ENCODE assay signal across 9 cellular contexts in the genomic region with DNA sequence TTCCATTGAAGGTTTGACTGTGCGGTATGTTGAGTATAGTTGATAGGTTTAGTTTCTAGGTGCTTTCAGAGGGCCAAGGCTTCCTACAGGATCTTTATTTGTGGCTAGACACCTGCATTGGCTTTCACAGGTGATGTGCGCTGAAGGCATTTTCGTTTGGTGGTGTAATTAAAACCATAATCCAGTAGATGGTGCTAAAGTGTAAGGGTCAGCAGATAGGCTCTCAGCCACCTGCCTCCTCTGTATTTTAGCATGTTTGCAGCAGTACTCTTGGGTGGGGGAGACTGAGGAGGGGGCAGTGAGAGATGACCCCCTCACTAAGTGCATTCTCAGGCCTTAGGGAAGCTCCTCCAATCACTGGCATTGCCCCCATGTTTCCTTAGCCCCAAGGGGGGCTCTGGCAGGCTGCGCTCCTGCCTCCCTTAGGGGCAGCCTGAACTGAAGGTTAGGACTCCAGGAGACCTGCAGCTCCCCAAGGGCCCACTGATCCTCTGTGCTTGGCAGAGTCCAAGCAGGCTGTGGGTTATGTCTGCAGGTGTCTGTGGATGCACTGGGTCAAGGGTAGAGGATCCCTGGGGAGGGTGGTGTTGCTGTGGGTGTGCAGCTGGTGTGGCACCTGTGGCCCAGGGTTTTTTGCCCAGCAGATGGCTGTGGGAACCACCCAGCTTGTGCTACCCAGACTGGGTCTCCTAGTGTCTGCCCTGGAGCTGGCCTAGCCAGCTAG. TPM values are rescaled to one million over a fixed set of nuclear protein-coding genes. Genes with fewer than 3 reads are reported as not detected.
DNase-seq lines count a peak whose midpoint lies in the region; ATAC-seq, FAIRE-seq and TF ChIP-seq lines count a peak whose summit lies in the region.
"Had no signal": no experiment of that assay in that cellular context is flagged by ENCODE, and none has a peak within 500 bp of the region (broad histone marks: within the 10 kb centered on the region; RNA-seq: fewer than 3 reads in every experiment).

No MANE protein-coding gene starts in this region.

- POLR2A ChIA-PET in Panc1 (lab: Charles Lee): interaction anchor here (0.6 kb wide), 1 partner anchor 68 kb away, joined by 3 read pairs; a partner anchor contains a TSS

- H3K27me3 Mint-ChIP-seq in activated naive CD4-positive, alpha-beta T cell treated with anti-CD3 and anti-CD28 coated beads for 36 hours (ENCODE audit: low read depth): peaks cover 32% of the 10 kb centered on the region

- peaks cover 6% of the 10 kb centered on the region for H3K9me3 Mint-ChIP-seq in activated naive CD4-positive, alpha-beta T cell treated with anti-CD3 and anti-CD28 coated beads for 36 hours

- TF ChIP-seq POLR2A in H54 (IDR thresholded peaks at IDR 0.05; ENCODE audit: low read depth, low read length): no peak
- TF ChIP-seq POLR2A in sigmoid colon (IDR thresholded peaks at IDR 0.05): no peak

- H3K27ac ChIP-seq in Panc1 (ENCODE audit: low read length): no peak overlapping the region
- no peak overlapping the region for H3K27ac ChIP-seq in sigmoid colon

- in situ Hi-C loops in Panc1 (cut with HindIII; ENCODE audit: low pct_unique_long_range_greater_than_20kb, low sequenced_read_pairs): no loop called here

- CTCF ChIA-PET in Panc1 (lab: Charles Lee): interaction anchor here (0.7 kb wide), 1 partner anchor 91 kb away, joined by 3 read pairs; no protein-coding TSS in a partner anchor
- CTCF ChIA-PET in activated naive CD4-positive, alpha-beta T cell treated with anti-CD3 and anti-CD28 coated beads for 36 hours (lab: Charles Lee): interaction anchor here (0.6 to 1.4 kb wide), 7 partner anchors 38 to 657 kb away, joined by 3 to 6 read pairs (median 3); no protein-coding TSS in a partner anchor

- DNase-seq in AG10803 (ENCODE audit: low read depth) (no peak), H54 (ENCODE audit: insufficient read length, low spot score) (peak; percentile 64), Panc1 (ENCODE audit: low read depth, low spot score) (peak; percentile 10), fibroblast of villous mesenchyme (ENCODE audit: low read depth) (peak; percentile 47), NCI-H146 treated with DMSO at 0.1 percent for 48 hours (lab: John Stamatoyannopoulos, UW; ENCODE audit: unreplicated experiment) (no peak), sigmoid colon (no peak)
- no peak for DNase-seq in activated naive CD4-positive, alpha-beta T cell treated with anti-CD3 and anti-CD28 coated beads for 36 hours

- H3K27ac Mint-ChIP-seq in activated naive CD4-positive, alpha-beta T cell treated with anti-CD3 and anti-CD28 coated beads for 36 hours: no peak overlapping the region

- H3K4me3 Mint-ChIP-seq in activated naive CD4-positive, alpha-beta T cell treated with anti-CD3 and anti-CD28 coated beads for 36 hours: no peak overlapping the region

- H3K4me1 ChIP-seq in Panc1 (ENCODE audit: control insufficient read depth, insufficient read depth, low read length): no peaks in the 10 kb centered on the region
- H3K4me1 ChIP-seq in sigmoid colon: no peaks in the 10 kb centered on the region

- BruUV-seq in Panc1 (replicated peaks; lab: Mats Ljungman, UMichigan): no TSS peak

- no peaks in the 10 kb centered on the region for H3K27me3 ChIP-seq in Panc1 (ENCODE audit: control insufficient read depth, insufficient read depth, low read length)
- H3K27me3 ChIP-seq in sigmoid colon: no peaks in the 10 kb centered on the region

- no peaks in the 10 kb centered on the region for H3K36me3 ChIP-seq in Panc1 (ENCODE audit: control insufficient read depth, insufficient read depth, low read length)
- no peaks in the 10 kb centered on the region for H3K36me3 ChIP-seq in sigmoid colon

- 73 to 74% methylated on average over 4 of the region's 4 CpGs for WGBS in sigmoid colon, 2 donors

- peak; percentile 81 for ATAC-seq in Panc1
- no peak for ATAC-seq in HG02884 (IDR thresholded peaks at IDR 0.05; ENCODE audit: unreplicated experiment)

- intact Hi-C loops in Panc1 (cut with micrococcal nuclease; ENCODE audit: unreplicated experiment): loop anchor here (5.0 kb wide), 1 partner anchor 1051 kb away; no protein-coding TSS in a partner anchor
- intact Hi-C loops in activated naive CD4-positive, alpha-beta T cell treated with anti-CD3 and anti-CD28 coated beads for 36 hours (cut with micrococcal nuclease): loop anchor here (1.0 to 10.0 kb wide), 5 partner anchors 90 to 1054 kb away; a partner anchor contains a TSS
- intact Hi-C loops in sigmoid colon (cut with DNase I): loop anchor here (10.0 kb wide), 1 partner anchor 624 kb away; no protein-coding TSS in a partner anchor

- no peak overlapping the region for H3K4me3 ChIP-seq in AG10803 (ENCODE audit: low read length)
- no peak overlapping the region for H3K4me3 ChIP-seq in Panc1 (ENCODE audit: low read depth in 2 of 2, low read length in 2 of 2)
- H3K4me3 ChIP-seq in fibroblast of villous mesenchyme (ENCODE audit: low read depth, low read length): no peak overlapping the region
- no peak overlapping the region for H3K4me3 ChIP-seq in sigmoid colon

- TF ChIP-seq CTCF in AG10803 (conservative IDR thresholded peaks at IDR 0.05; ENCODE audit: low read length) (peak; percentile 54), Panc1 (IDR thresholded peaks at IDR 0.05) (peak; percentile 73), fibroblast of villous mesenchyme (IDR thresholded peaks at IDR 0.05; ENCODE audit: insufficient read depth, low read depth, low read length) (peak; percentile 65), sigmoid colon (IDR thresholded peaks at IDR 0.05) (peak in 1 of 4 experiments; percentile 36)

- H3K9me3 ChIP-seq in Panc1 (ENCODE audit: control insufficient read depth, insufficient read depth, low read depth, low read length): no peaks in the 10 kb centered on the region
- peaks cover 0 to 3% (median 0%) of the 10 kb centered on the region in 4 donors for H3K9me3 ChIP-seq in sigmoid colon

- peak; percentile 78 for FAIRE-seq in H54 (lab: Jason Lieb, UNC)
- FAIRE-seq: endometrium had no signal

- no peaks in the 10 kb centered on the region for H3K36me3 Mint-ChIP-seq in activated naive CD4-positive, alpha-beta T cell treated with anti-CD3 and anti-CD28 coated beads for 36 hours (ENCODE audit: low read depth)

- H3K4me1 Mint-ChIP-seq in activated naive CD4-positive, alpha-beta T cell treated with anti-CD3 and anti-CD28 coated beads for 36 hours (ENCODE audit: low read depth): no peaks in the 10 kb centered on the region

- TF ChIP-seq EP300 in sigmoid colon (IDR thresholded peaks at IDR 0.05): no peak

RNA-seq across cellular contexts. Expression of a gene that starts 23.4 kb away (rescaled TPM):
- total RNA-seq in Panc1 (2021; ENCODE audit: unreplicated experiment): 11.5 TPM
- 15.3 TPM for polyA plus RNA-seq in Panc1 (2012; ENCODE audit: insufficient read length)
- 5.8 and 7.8 TPM in 2 replicates for total RNA-seq in fibroblast of villous mesenchyme
- total RNA-seq in activated naive CD4-positive, alpha-beta T cell treated with anti-CD3 and anti-CD28 coated beads for 36 hours: 1 to 10 TPM; 3.3 to 3.8 TPM
- total RNA-seq in sigmoid colon: 1 to 10 TPM; 5.4 to 9.4 (median 7.2) TPM
- polyA plus RNA-seq in sigmoid colon: 1 to 10 TPM; 4.4 to 9.0 (median 5.8) TPM

RNA-seq across cellular contexts. Expression of a gene that starts 33.2 kb away (rescaled TPM):
- total RNA-seq in Panc1 (2021; ENCODE audit: unreplicated experiment): not detected
- polyA plus RNA-seq in Panc1 (2012; ENCODE audit: insufficient read length): not detected
- not detected in 2 replicates for total RNA-seq in fibroblast of villous mesenchyme
- total RNA-seq in activated naive CD4-positive, alpha-beta T cell treated with anti-CD3 and anti-CD28 coated beads for 36 hours: not detected
- not detected for total RNA-seq in sigmoid colon
- polyA plus RNA-seq in sigmoid colon: not detected

Comparison
In these comparisons a context has a peak if more than half of its experiments do, and no peak if none do; other contexts are left out.
1. DNase-seq: peak in H54 (single experiment), Panc1 (single experiment) and fibroblast of villous mesenchyme (single experiment); none in AG10803 (single experiment), activated naive CD4-positive, alpha-beta T cell treated with anti-CD3 and anti-CD28 coated beads for 36 hours (single experiment), NCI-H146 treated with DMSO at 0.1 percent for 48 hours (single experiment) and sigmoid colon (single experiment).